1 cellular context compared by ENCODE assay signal in the genomic region with DNA sequence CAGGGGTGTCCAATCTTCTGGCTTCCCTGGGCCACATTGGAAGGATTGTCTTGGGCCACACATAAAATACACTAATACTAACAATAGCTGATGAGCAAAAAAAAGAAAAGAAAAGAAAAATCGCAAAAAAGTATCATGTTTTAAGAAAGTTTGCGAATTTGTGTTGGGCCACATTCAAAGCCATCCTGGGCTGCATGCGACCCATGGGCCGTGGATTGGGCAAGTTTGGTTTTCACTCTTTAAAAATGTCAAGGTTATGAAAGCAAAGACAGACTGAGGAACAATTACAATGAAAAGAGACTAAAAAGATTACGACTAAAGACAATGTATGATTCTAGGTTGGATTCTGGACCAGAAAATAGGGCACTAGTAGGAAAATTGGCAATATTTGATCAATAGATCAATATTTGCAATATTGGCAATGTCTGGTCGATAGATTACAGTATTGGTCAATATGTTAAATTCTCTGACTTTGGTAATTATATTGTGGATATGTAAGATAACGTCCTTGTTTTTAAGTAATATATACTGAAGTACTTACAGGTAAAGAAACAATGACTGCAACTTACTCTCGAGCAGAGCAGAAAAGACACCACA.
TF ChIP-seq lines count a peak whose summit lies in the region.

No MANE protein-coding gene starts in this region.

TF ChIP-seq in GM12878, 131 proteins besides CTCF, POLR2A, EP300 and RAD21:
- no peak for TF ChIP-seq NFYA (IDR thresholded peaks at IDR 0.05; ENCODE audit: borderline replicate concordance, low read depth, low read length)
- TF ChIP-seq, protein P1, sequence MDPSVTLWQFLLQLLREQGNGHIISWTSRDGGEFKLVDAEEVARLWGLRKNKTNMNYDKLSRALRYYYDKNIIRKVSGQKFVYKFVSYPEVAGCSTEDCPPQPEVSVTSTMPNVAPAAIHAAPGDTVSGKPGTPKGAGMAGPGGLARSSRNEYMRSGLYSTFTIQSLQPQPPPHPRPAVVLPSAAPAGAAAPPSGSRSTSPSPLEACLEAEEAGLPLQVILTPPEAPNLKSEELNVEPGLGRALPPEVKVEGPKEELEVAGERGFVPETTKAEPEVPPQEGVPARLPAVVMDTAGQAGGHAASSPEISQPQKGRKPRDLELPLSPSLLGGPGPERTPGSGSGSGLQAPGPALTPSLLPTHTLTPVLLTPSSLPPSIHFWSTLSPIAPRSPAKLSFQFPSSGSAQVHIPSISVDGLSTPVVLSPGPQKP (IDR thresholded peaks at IDR 0.05; ENCODE audit: low read depth, low read length), result no peak
- no peak for TF ChIP-seq WRNIP1 (IDR thresholded peaks at IDR 0.05; ENCODE audit: borderline replicate concordance, low read depth, low read length)
- TF ChIP-seq, protein P2, sequence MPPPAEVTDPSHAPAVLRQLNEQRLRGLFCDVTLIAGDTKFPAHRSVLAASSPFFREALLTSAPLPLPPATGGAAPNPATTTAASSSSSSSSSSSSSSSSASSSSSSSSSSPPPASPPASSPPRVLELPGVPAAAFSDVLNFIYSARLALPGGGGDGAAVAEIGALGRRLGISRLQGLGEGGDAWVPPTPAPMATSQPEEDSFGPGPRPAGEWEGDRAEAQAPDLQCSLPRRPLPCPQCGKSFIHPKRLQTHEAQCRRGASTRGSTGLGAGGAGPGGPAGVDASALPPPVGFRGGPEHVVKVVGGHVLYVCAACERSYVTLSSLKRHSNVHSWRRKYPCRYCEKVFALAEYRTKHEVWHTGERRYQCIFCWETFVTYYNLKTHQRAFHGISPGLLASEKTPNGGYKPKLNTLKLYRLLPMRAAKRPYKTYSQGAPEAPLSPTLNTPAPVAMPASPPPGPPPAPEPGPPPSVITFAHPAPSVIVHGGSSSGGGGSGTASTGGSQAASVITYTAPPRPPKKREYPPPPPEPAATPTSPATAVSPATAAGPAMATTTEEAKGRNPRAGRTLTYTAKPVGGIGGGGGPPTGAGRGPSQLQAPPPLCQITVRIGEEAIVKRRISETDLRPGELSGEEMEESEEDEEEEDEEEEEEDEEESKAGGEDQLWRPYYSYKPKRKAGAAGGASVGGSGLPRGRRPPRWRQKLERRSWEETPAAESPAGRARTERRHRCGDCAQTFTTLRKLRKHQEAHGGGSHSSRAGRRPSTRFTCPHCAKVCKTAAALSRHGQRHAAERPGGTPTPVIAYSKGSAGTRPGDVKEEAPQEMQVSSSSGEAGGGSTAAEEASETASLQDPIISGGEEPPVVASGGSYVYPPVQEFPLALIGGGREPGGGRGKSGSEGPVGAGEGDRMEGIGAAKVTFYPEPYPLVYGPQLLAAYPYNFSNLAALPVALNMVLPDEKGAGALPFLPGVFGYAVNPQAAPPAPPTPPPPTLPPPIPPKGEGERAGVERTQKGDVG (CRISPR knock-in tag; IDR thresholded peaks at IDR 0.05), result no peak
- TF ChIP-seq, protein P3, sequence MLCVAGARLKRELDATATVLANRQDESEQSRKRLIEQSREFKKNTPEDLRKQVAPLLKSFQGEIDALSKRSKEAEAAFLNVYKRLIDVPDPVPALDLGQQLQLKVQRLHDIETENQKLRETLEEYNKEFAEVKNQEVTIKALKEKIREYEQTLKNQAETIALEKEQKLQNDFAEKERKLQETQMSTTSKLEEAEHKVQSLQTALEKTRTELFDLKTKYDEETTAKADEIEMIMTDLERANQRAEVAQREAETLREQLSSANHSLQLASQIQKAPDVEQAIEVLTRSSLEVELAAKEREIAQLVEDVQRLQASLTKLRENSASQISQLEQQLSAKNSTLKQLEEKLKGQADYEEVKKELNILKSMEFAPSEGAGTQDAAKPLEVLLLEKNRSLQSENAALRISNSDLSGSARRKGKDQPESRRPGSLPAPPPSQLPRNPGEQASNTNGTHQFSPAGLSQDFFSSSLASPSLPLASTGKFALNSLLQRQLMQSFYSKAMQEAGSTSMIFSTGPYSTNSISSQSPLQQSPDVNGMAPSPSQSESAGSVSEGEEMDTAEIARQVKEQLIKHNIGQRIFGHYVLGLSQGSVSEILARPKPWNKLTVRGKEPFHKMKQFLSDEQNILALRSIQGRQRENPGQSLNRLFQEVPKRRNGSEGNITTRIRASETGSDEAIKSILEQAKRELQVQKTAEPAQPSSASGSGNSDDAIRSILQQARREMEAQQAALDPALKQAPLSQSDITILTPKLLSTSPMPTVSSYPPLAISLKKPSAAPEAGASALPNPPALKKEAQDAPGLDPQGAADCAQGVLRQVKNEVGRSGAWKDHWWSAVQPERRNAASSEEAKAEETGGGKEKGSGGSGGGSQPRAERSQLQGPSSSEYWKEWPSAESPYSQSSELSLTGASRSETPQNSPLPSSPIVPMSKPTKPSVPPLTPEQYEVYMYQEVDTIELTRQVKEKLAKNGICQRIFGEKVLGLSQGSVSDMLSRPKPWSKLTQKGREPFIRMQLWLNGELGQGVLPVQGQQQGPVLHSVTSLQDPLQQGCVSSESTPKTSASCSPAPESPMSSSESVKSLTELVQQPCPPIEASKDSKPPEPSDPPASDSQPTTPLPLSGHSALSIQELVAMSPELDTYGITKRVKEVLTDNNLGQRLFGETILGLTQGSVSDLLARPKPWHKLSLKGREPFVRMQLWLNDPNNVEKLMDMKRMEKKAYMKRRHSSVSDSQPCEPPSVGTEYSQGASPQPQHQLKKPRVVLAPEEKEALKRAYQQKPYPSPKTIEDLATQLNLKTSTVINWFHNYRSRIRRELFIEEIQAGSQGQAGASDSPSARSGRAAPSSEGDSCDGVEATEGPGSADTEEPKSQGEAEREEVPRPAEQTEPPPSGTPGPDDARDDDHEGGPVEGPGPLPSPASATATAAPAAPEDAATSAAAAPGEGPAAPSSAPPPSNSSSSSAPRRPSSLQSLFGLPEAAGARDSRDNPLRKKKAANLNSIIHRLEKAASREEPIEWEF (IDR thresholded peaks at IDR 0.05; ENCODE audit: insufficient replicate concordance, low read depth, low read length), result peak; percentile 52
- TF ChIP-seq CBX3 (IDR thresholded peaks at IDR 0.05; ENCODE audit: borderline replicate concordance, low read depth), result no peak
TF ChIP-seq in GM12878: peak in this region for 1.
